In genomic region chr1:226098870-226099832, GRCh38 we compare ENCODE assay signal across 1 cellular context.
TF ChIP-seq lines count a peak whose summit lies in the region.

No MANE protein-coding gene starts in this region.

TF ChIP-seq in H1, 55 proteins besides CTCF, POLR2A, EP300 and RAD21:
- no peak for TF ChIP-seq SP1 (IDR thresholded peaks at IDR 0.05; ENCODE audit: low read depth, low read length)
- TF ChIP-seq TBP (IDR thresholded peaks at IDR 0.05; ENCODE audit: low read depth, low read length) = no peak
- TF ChIP-seq CBX8 (IDR thresholded peaks at IDR 0.05; ENCODE audit: borderline replicate concordance, low read depth, low read length) = no peak
- no peak for TF ChIP-seq POLR2AphosphoS5 (IDR thresholded peaks at IDR 0.05; ENCODE audit: low read depth, low read length)
- TF ChIP-seq TAF7 (optimal IDR thresholded peaks at IDR 0.05; ENCODE audit: borderline replicate concordance, low read depth, low read length) = no peak
- no peak for TF ChIP-seq SIN3A (conservative IDR thresholded peaks at IDR 0.05 in 1 of 2, IDR thresholded peaks at IDR 0.05 in 1 of 2; ENCODE audit: low read depth in 1 of 2, low read length in 2 of 2)
- no peak for TF ChIP-seq SP2 (IDR thresholded peaks at IDR 0.05; ENCODE audit: low read length)
- TF ChIP-seq HDAC6 (IDR thresholded peaks at IDR 0.05; ENCODE audit: low read depth, low read length) = no peak
- no peak for TF ChIP-seq SRF (IDR thresholded peaks at IDR 0.05; ENCODE audit: low read depth, low read length)
- no peak for TF ChIP-seq RBBP5 (IDR thresholded peaks at IDR 0.05; ENCODE audit: borderline replicate concordance, low read depth, low read length)
- TF ChIP-seq SUZ12 (IDR thresholded peaks at IDR 0.05; ENCODE audit: low read length) = no peak
- no peak for TF ChIP-seq TCF12 (IDR thresholded peaks at IDR 0.05; ENCODE audit: low read depth, low read length)
- no peak for TF ChIP-seq SAP30 (IDR thresholded peaks at IDR 0.05; ENCODE audit: insufficient read depth, insufficient replicate concordance, low read length)
- no peak for TF ChIP-seq HDAC2 (IDR thresholded peaks at IDR 0.05; ENCODE audit: borderline replicate concordance in 1 of 2, low read depth in 2 of 2, low read length in 2 of 2)
TF ChIP-seq in H1: peak in this region for 0.
